Comparison of ENCODE assay signal across 8 cellular contexts in genomic region chr7:25028370-25028971, GRCh38. TPM values are rescaled to one million over a fixed set of nuclear protein-coding genes. Genes with fewer than 3 reads are reported as not detected.
DNase-seq lines count a peak whose midpoint lies in the region; ATAC-seq lines count a peak whose summit lies in the region.

No MANE protein-coding gene starts in this region.

- peak overlapping the region in 1 of 2 experiments; percentile 39 for H3K4ac ChIP-seq in mesenchymal stem cell (ENCODE audit: low read depth in 1 of 2, low read length in 2 of 2)

- H3K27me3 ChIP-seq in mesenchymal stem cell (ENCODE audit: control insufficient read depth in 1 of 2, insufficient read depth in 1 of 2, low read length in 2 of 2): no peaks in the 10 kb centered on the region

- H3K4me3 ChIP-seq in mesenchymal stem cell (ENCODE audit: insufficient read depth in 1 of 2, low read depth in 1 of 2, low read length in 2 of 2): no peak overlapping the region

- H4K8ac ChIP-seq in mesenchymal stem cell (ENCODE audit: low read length): no peak overlapping the region

- DNase-seq in Caki2 (ENCODE audit: low read depth): peak; percentile 71
- DNase-seq in NCI-H2081 (lab: John Stamatoyannopoulos, UW): peak; percentile 38 to 78
- peak; percentile 4 for DNase-seq in activated effector memory CD4-positive, alpha-beta T cell treated with Interleukin-2 at 50 U/mL for 16 hours
- peak; percentile 88 for DNase-seq in mesenchymal stem cell

- no peak overlapping the region for H3K14ac ChIP-seq in mesenchymal stem cell (ENCODE audit: low read length in 2 of 2)

- no peak overlapping the region for H2AFZ ChIP-seq in mesenchymal stem cell (ENCODE audit: low read depth, low read length)

- H4K91ac ChIP-seq in mesenchymal stem cell (ENCODE audit: low read length): no peak overlapping the region

- no peak overlapping the region for H2BK12ac ChIP-seq in mesenchymal stem cell (ENCODE audit: low read length in 2 of 2)

- no peaks in the 10 kb centered on the region for H3K36me3 ChIP-seq in mesenchymal stem cell (ENCODE audit: control insufficient read depth in 1 of 2, insufficient read depth in 2 of 2, low read depth in 1 of 2, low read length in 2 of 2)

- peak overlapping the region; percentile 55 for H3K9ac ChIP-seq in mesenchymal stem cell (ENCODE audit: low read length)

- no peaks in the 10 kb centered on the region for H3K79me1 ChIP-seq in mesenchymal stem cell (replicated peaks; ENCODE audit: low read length, poor library complexity, severe bottlenecking)

- H3K23ac ChIP-seq in mesenchymal stem cell (ENCODE audit: low read length in 2 of 2): no peak overlapping the region

- ATAC-seq in HG03571 (IDR thresholded peaks at IDR 0.05; ENCODE audit: unreplicated experiment): no peak
- ATAC-seq in GM18868 (IDR thresholded peaks at IDR 0.05; ENCODE audit: unreplicated experiment): no peak
- ATAC-seq in HG03457 (IDR thresholded peaks at IDR 0.05; ENCODE audit: unreplicated experiment): no peak
- no peak for ATAC-seq in HG02642 (IDR thresholded peaks at IDR 0.05; ENCODE audit: poor library complexity, unreplicated experiment)

- in situ Hi-C loops in Caki2 (cut with HindIII; ENCODE audit: low pct_unique_long_range_greater_than_20kb, low sequenced_read_pairs): no loop called here

- no peak overlapping the region for H2BK15ac ChIP-seq in mesenchymal stem cell (ENCODE audit: low read depth, poor library complexity, severe bottlenecking)

- H2AK5ac ChIP-seq in mesenchymal stem cell (ENCODE audit: low read length, severe bottlenecking): no peak overlapping the region

- no peak overlapping the region for H2BK5ac ChIP-seq in mesenchymal stem cell (ENCODE audit: low read depth, low read length, poor library complexity, severe bottlenecking)

- H3K18ac ChIP-seq in mesenchymal stem cell (ENCODE audit: low read depth in 1 of 2, low read length in 2 of 2): peak overlapping the region in 1 of 2 experiments; percentile 37

- no peak overlapping the region for H2BK120ac ChIP-seq in mesenchymal stem cell (ENCODE audit: low read depth, low read length)

- peaks cover 11% of the 10 kb centered on the region for H3K4me1 ChIP-seq in mesenchymal stem cell (ENCODE audit: control insufficient read depth, insufficient read depth, low read depth, low read length)

- 5% methylated on average over 8 of the region's 8 CpGs for WGBS in mesenchymal stem cell

- H3K27ac ChIP-seq in mesenchymal stem cell (ENCODE audit: low read length, poor library complexity, severe bottlenecking): peak overlapping the region; percentile 57

- H3K9me3 ChIP-seq in mesenchymal stem cell (ENCODE audit: control insufficient read depth, low read length): no peaks in the 10 kb centered on the region

- no peak overlapping the region for H3K4me2 ChIP-seq in mesenchymal stem cell (ENCODE audit: low read length, poor library complexity, severe bottlenecking)

RNA-seq across cellular contexts. Expression of gene OSBPL3, which starts 48.5 kb away (rescaled TPM):
- total RNA-seq in Caki2 (2014; rRNA removed; shearing (Covaris generic); ENCODE audit: low replicate concordance): 6.3 and 30.3 TPM in 2 replicates
- 7.8 TPM for polyA plus RNA-seq in mesenchymal stem cell (2013, experiment 1 of 2)
- 7.5 TPM for polyA plus RNA-seq in mesenchymal stem cell (2013, experiment 2 of 2)

Comparison
In these comparisons a context has a peak if more than half of its experiments do, and no peak if none do; other contexts are left out.
1. DNase-seq: peak in every context shown above with its lines; median percentile 88 in mesenchymal stem cell; 71 in Caki2; 58 in NCI-H2081; 4 in activated effector memory CD4-positive, alpha-beta T cell treated with Interleukin-2 at 50 U/mL for 16 hours.